Comparison of ENCODE assay signal across 11 cellular contexts in the genomic region with DNA sequence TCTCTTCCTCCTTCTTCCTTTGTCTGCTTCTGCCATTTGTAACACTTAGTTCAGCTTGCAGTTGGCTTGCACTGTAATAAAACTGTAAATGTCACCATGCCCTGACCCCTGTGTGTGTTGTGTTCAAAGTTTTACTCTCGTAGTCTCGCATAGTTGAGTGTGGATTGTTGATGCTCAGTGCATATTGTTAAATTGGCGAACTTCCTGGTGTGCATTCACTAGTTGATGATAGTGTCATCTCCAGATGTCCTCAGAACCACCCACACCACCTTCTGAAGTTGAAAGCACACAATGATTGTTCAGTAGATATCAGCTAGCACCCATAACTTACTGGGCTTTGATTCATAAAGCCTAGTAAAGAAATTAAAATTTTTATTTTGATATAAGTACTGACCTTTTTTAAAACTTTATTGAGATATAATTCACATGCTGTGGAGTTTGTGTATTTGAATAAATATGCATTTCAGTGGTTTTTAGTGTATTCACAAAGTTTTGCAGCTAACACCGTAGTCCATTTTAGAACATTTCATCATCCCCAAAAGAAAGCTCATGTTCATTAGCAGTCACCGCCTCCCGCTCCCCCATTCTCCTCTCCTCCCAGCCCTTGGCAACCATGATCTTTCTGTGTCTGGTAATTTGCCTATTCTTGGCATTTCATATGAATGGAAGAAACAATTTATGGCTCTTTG. TPM values are rescaled to one million over a fixed set of nuclear protein-coding genes. Genes with fewer than 3 reads are reported as not detected.
A peak's percentile ranks its signal among the peaks of the same experiment; 100 is the strongest.
DNase-seq lines count a peak whose midpoint lies in the region; ATAC-seq and TF ChIP-seq lines count a peak whose summit lies in the region.
"Had no signal": no experiment of that assay in that cellular context is flagged by ENCODE, and none has a peak within 500 bp of the region (broad histone marks: within the 10 kb centered on the region; RNA-seq: fewer than 3 reads in every experiment).

No MANE protein-coding gene starts in this region.

- H3K27ac ChIP-seq in thyroid gland: no peak overlapping the region
- H3K27ac ChIP-seq: SJSA1 had no signal

- intact Hi-C loops in thyroid gland (cut with DNase I): loop anchor here (2.0 to 5.0 kb wide), 3 partner anchors 52 to 212 kb away; partner anchors contain the start of gene COTL1

- TF ChIP-seq CTCF in thyroid gland (IDR thresholded peaks at IDR 0.05): no peak

- TF ChIP-seq POLR2A in thyroid gland (IDR thresholded peaks at IDR 0.05): no peak

- no peaks in the 10 kb centered on the region for H3K36me3 ChIP-seq in thyroid gland

- ATAC-seq in HG03457 (IDR thresholded peaks at IDR 0.05; ENCODE audit: unreplicated experiment) (no peak), HG02981 (IDR thresholded peaks at IDR 0.05; ENCODE audit: unreplicated experiment) (no peak), esophagus mucosa (no peak)

- H3K4me1 ChIP-seq in thyroid gland: peaks cover 10 to 21% of the 10 kb centered on the region in 2 donors

- no peaks in the 10 kb centered on the region for H3K27me3 ChIP-seq in thyroid gland
- H3K27me3 ChIP-seq: SJSA1 had no signal

- no peaks in the 10 kb centered on the region for H3K9me3 ChIP-seq in thyroid gland
- H3K9me3 ChIP-seq: SJSA1 had no signal

- peak; percentile 24 for DNase-seq in stimulated activated CD4-positive, alpha-beta T cell treated with anti-CD3 and anti-CD28 coated beads, Interleukin-4, amount 100 ng/mL, for 24 hours
- no peak for DNase-seq in stimulated activated CD4-positive, alpha-beta T cell treated with anti-CD3 and anti-CD28 coated beads, Interleukin-1b, Interleukin-23, amount 100 ng/mL, for 48 hours
- peak; percentile 60 for DNase-seq in RPMI7951 (ENCODE audit: low read depth)
- DNase-seq in fibroblast of peridontal ligament (ENCODE audit: extremely low read depth): peak; percentile 49
- no peak for DNase-seq in thyroid gland
- DNase-seq: activated gamma-delta T cell, NCI-H1436 treated with DMSO at 0.1 percent for 48 hours had no signal

- H3K4me3 ChIP-seq in thyroid gland (replicated peaks in 1 of 3): no peak overlapping the region
- H3K4me3 ChIP-seq: SJSA1 had no signal

- 83 to 86% methylated on average over 6 of the region's 6 CpGs for WGBS in thyroid gland, 2 donors

RNA-seq across cellular contexts. Expression of gene USP10, which starts 25.0 kb away (rescaled TPM):
- total RNA-seq in RPMI7951 (2014; rRNA removed; shearing (Covaris generic)): 51.1 and 54.6 TPM in 2 replicates
- 10 to 100 TPM; 63.0 to 98.4 (median 70.9) TPM for total RNA-seq in thyroid gland
- total RNA-seq in esophagus mucosa: 63.0 TPM

Comparison
In these comparisons a context has a peak if more than half of its experiments do, and no peak if none do; other contexts are left out.
1. DNase-seq: peak in stimulated activated CD4-positive, alpha-beta T cell treated with anti-CD3 and anti-CD28 coated beads, Interleukin-4, amount 100 ng/mL, for 24 hours (single experiment), RPMI7951 (single experiment) and fibroblast of peridontal ligament (single experiment); none in stimulated activated CD4-positive, alpha-beta T cell treated with anti-CD3 and anti-CD28 coated beads, Interleukin-1b, Interleukin-23, amount 100 ng/mL, for 48 hours (single experiment) and thyroid gland (0 of 2).